ENCODE assay signal across 1 cellular context in genomic region chr11:7927635-7928034, GRCh38.
TF ChIP-seq lines count a peak whose summit lies in the region.

No MANE protein-coding gene starts in this region.

TF ChIP-seq in HepG2, 621 proteins besides CTCF, POLR2A, EP300 and RAD21:
- peak; percentile 53; the same call in 1 of the 2 replicates for TF ChIP-seq ATF7 (IDR thresholded peaks at IDR 0.05)
- TF ChIP-seq ATF7 (CRISPR knock-in tag; IDR thresholded peaks at IDR 0.05), result no peak
- no peak for TF ChIP-seq JUN (CRISPR knock-in tag; IDR thresholded peaks at IDR 0.05)
